Comparison of ENCODE assay signal across 1 cellular context in genomic region chr3:29326540-29326939, GRCh38. TPM values are rescaled to one million over a fixed set of nuclear protein-coding genes. Genes with fewer than 3 reads are reported as not detected.
"Had no signal": no experiment of that assay in that cellular context is flagged by ENCODE, and none has a peak within 500 bp of the region (broad histone marks: within the 10 kb centered on the region; RNA-seq: fewer than 3 reads in every experiment).

No MANE protein-coding gene starts in this region.

RNA-seq across cellular contexts. Expression of gene RBMS3, which starts 45.7 kb away (rescaled TPM):
- total RNA-seq: naive thymus-derived CD8-positive, alpha-beta T cell had no signal
- polyA plus RNA-seq: naive thymus-derived CD8-positive, alpha-beta T cell had no signal
